Comparison of ENCODE assay signal across 30 cellular contexts in genomic region chr1:29343476-29343875, GRCh38.
"Had no signal": no experiment of that assay in that cellular context is flagged by ENCODE, and none has a peak within 500 bp of the region (broad histone marks: within the 10 kb centered on the region; RNA-seq: fewer than 3 reads in every experiment).

No MANE protein-coding gene starts in this region.

- ATAC-seq: activated CD8-positive, alpha-beta T cell treated with anti-CD3 and anti-CD28 coated beads for 36 hours; activated naive CD8-positive, alpha-beta T cell treated with anti-CD3 and anti-CD28 coated beads, Interleukin-2, amount 50 U/mL, for 24 hours; activated T-cell treated with anti-CD3 and anti-CD28 coated beads, Interleukin-2, amount 50 U/mL, for 4 hours; activated T-cell treated with anti-CD3 and anti-CD28 coated beads, Interleukin-2, amount 50 U/mL, for 72 hours; activated T-helper 17 cell treated with anti-CD3 and anti-CD28 coated beads, Interleukin-2, amount 50 U/mL, for 72 hours had no signal

- H3K4me3 ChIP-seq: ascending aorta, cardiac muscle cell had no signal

- H3K27me3 ChIP-seq: ascending aorta had no signal

- DNase-seq: activated B cell treated with CpG ODN at 0.5 μM for 24 hours; activated CD4-positive, alpha-beta memory T cell treated with anti-CD3 and anti-CD28 coated beads for 36 hours; activated CD4-positive, alpha-beta T cell treated with anti-CD3 and anti-CD28 coated beads for 4 hours; activated CD4-positive, alpha-beta T cell treated with anti-CD3 and anti-CD28 coated beads, Interleukin-2, amount 10 ng/mL, durations not matched to agents 24 days and 14 days; activated CD4-positive, alpha-beta T cell treated with anti-CD3 and anti-CD28 coated beads, Interleukin-2, amount 50 U/mL, for 1 hour; activated CD4-positive, alpha-beta T cell treated with anti-CD3 and anti-CD28 coated beads, Interleukin-2, amount 50 U/mL, for 4 hours; activated CD4-positive, CD25-positive, alpha-beta regulatory T cell treated with anti-CD3 and anti-CD28 coated beads, Interleukin-2, amount 50 U/mL, for 72 hours; activated CD8-positive, alpha-beta memory T cell treated with anti-CD3 and anti-CD28 coated beads, Interleukin-2, amount 50 U/mL, for 4 hours; activated CD8-positive, alpha-beta T cell treated with anti-CD3 and anti-CD28 coated beads for 36 hours; activated effector memory CD4-positive, alpha-beta T cell treated with anti-CD3 and anti-CD28 coated beads, Interleukin-2, amount 50 U/mL, for 16 hours; activated gamma-delta T cell treated with Interleukin-2 at 50 U/mL for 16 hours; activated naive CD4-positive, alpha-beta T cell treated with anti-CD3 and anti-CD28 coated beads, Interleukin-2, amount 10 ng/mL, durations not matched to agents 7 days and 5 days; activated naive CD4-positive, alpha-beta T cell treated with Interleukin-2 at 50 U/mL for 16 hours; activated naive CD8-positive, alpha-beta T cell treated with anti-CD3 and anti-CD28 coated beads, Interleukin-2, amount 10 ng/mL, durations not matched to agents 7 days and 5 days; activated naive CD8-positive, alpha-beta T cell treated with anti-CD3 and anti-CD28 coated beads, Interleukin-2, amount 50 U/mL, for 24 hours; activated T-cell treated with anti-CD3 and anti-CD28 coated beads for 4 hours; activated T-cell treated with anti-CD3 and anti-CD28 coated beads, Interleukin-2, amount 50 U/mL, for 1 hour; activated T-cell treated with anti-CD3 and anti-CD28 coated beads, Interleukin-2, amount 50 U/mL, for 4 hours; activated T-cell treated with anti-CD3 and anti-CD28 coated beads, Interleukin-2, amount 50 U/mL, for 72 hours; amygdala; anterior cingulate cortex; caudate nucleus; cerebellar nuclear complex; T-helper 1 cell; T-helper 2 cell; T-helper 9 cell had no signal

- H3K9me3 ChIP-seq: ascending aorta had no signal

- H3K4me1 ChIP-seq: ascending aorta had no signal

- H3K36me3 ChIP-seq: ascending aorta, cardiac muscle cell had no signal

- H3K27ac ChIP-seq: ascending aorta, cardiac muscle cell, VCaP had no signal
